Comparison of ENCODE assay signal across 24 cellular contexts in genomic region chr16:83105279-83106077, GRCh38.
"Had no signal": no experiment of that assay in that cellular context is flagged by ENCODE, and none has a peak within 500 bp of the region (broad histone marks: within the 10 kb centered on the region; RNA-seq: fewer than 3 reads in every experiment).

No MANE protein-coding gene starts in this region.

- ATAC-seq: left lobe of liver; naive thymus-derived CD8-positive, alpha-beta T cell; psoas muscle; right cardiac atrium; stimulated activated effector memory CD8-positive, alpha-beta T cell treated with anti-CD3 and anti-CD28 coated beads, Interleukin-12 subunit alpha, Interleukin-12 subunit beta, amount 100 ng/mL, for 72 hours had no signal

- H3K27me3 ChIP-seq: esophagus squamous epithelium, ovary, sigmoid colon, thyroid gland, vagina had no signal

- H3K27ac ChIP-seq: dorsolateral prefrontal cortex, esophagus squamous epithelium, ovary, psoas muscle, sigmoid colon, stomach, thyroid gland, vagina had no signal

- H3K36me3 Mint-ChIP-seq: stimulated activated effector memory CD8-positive, alpha-beta T cell treated with anti-CD3 and anti-CD28 coated beads, Interleukin-12 subunit alpha, Interleukin-12 subunit beta, amount 100 ng/mL, for 72 hours had no signal

- H3K4me1 Mint-ChIP-seq: naive thymus-derived CD8-positive, alpha-beta T cell; stimulated activated effector memory CD8-positive, alpha-beta T cell treated with anti-CD3 and anti-CD28 coated beads, Interleukin-12 subunit alpha, Interleukin-12 subunit beta, amount 100 ng/mL, for 72 hours had no signal

- H3K36me3 ChIP-seq: esophagus squamous epithelium, ovary, sigmoid colon, stomach, thyroid gland, vagina had no signal

- H3K4me3 Mint-ChIP-seq: naive thymus-derived CD8-positive, alpha-beta T cell; nephron progenitor cell; stimulated activated effector memory CD8-positive, alpha-beta T cell treated with anti-CD3 and anti-CD28 coated beads, Interleukin-12 subunit alpha, Interleukin-12 subunit beta, amount 100 ng/mL, for 72 hours had no signal

- DNase-seq: dorsolateral prefrontal cortex; effector CD4-positive, alpha-beta T cell; esophagus squamous epithelium; kidney; mesendoderm; naive thymus-derived CD8-positive, alpha-beta T cell; nephron progenitor cell; occipital lobe; ovary; posterior cingulate gyrus; psoas muscle; right cardiac atrium; sigmoid colon; stimulated activated CD4-positive, alpha-beta T cell treated with anti-CD3 and anti-CD28 coated beads, Interleukin-2, amount 100 ng/mL, for 24 hours; stimulated activated CD4-positive, alpha-beta T cell treated with anti-CD3 and anti-CD28 coated beads, Interleukin-4, amount 100 ng/mL, for 24 hours; stimulated activated naive CD4-positive, alpha-beta T cell treated with Interleukin-2 at 50 U/mL for 16 hours; stomach; thyroid gland; trophoblast cell had no signal

- H3K4me1 ChIP-seq: esophagus squamous epithelium, psoas muscle, sigmoid colon, stomach, thyroid gland, vagina had no signal

- H3K9me3 ChIP-seq: esophagus squamous epithelium, ovary, psoas muscle, thyroid gland, vagina had no signal

- H3K4me3 ChIP-seq: dorsolateral prefrontal cortex, esophagus squamous epithelium, ovary, psoas muscle, sigmoid colon, stomach, thyroid gland, vagina had no signal

- FAIRE-seq: colon, frontal cortex, kidney had no signal

- H3K27ac Mint-ChIP-seq: naive thymus-derived CD8-positive, alpha-beta T cell; nephron progenitor cell; stimulated activated effector memory CD8-positive, alpha-beta T cell treated with anti-CD3 and anti-CD28 coated beads, Interleukin-12 subunit alpha, Interleukin-12 subunit beta, amount 100 ng/mL, for 72 hours had no signal
